ENCODE assay signal across 23 cellular contexts in the genomic region with DNA sequence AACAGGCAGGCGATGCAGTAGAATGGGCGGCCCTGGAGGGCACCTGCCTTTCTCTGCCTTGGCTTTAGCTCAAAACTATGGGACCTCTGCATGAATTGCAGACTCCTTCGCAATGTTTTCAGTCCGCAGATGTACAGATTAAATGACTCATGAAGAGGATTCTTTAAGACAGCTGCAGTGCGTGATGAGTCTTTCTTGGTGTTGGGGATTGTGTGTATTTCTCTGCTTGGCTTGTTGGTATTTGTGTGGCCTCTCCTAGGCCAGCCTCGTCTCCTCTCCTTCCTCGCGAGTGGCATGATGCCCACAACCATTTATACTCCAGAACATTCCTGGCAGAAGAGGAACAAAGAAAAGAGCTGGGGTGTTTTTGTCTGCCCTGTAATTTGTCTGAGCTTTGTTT.
"Had no signal": no experiment of that assay in that cellular context is flagged by ENCODE, and none has a peak within 500 bp of the region (broad histone marks: within the 10 kb centered on the region; RNA-seq: fewer than 3 reads in every experiment).

No MANE protein-coding gene starts in this region.

- H3K79me2 ChIP-seq: hepatocyte had no signal

- H3K36me3 ChIP-seq: colonic mucosa, gastroesophageal sphincter, heart left ventricle, left lung, sigmoid colon, thyroid gland had no signal

- H3K9me3 ChIP-seq: colonic mucosa, gastroesophageal sphincter, heart left ventricle, left lung, mucosa of descending colon, psoas muscle, sigmoid colon, thyroid gland had no signal

- H3K4me3 ChIP-seq: colonic mucosa, gastroesophageal sphincter, heart left ventricle, hepatocyte, left lung, mucosa of descending colon, psoas muscle, sigmoid colon, thyroid gland had no signal

- H3K4me2 ChIP-seq: hepatocyte had no signal

- H3K27me3 ChIP-seq: colonic mucosa, foreskin keratinocyte, heart left ventricle, hepatocyte, thyroid gland had no signal

- H3K27ac ChIP-seq: colonic mucosa, foreskin keratinocyte, gastroesophageal sphincter, heart left ventricle, hepatocyte, left lung, psoas muscle, sigmoid colon, thyroid gland had no signal

- H2AFZ ChIP-seq: hepatocyte had no signal

- H3K4me1 ChIP-seq: colonic mucosa, foreskin keratinocyte, gastroesophageal sphincter, heart left ventricle, left lung, psoas muscle, sigmoid colon, thyroid gland had no signal

- DNase-seq: colonic mucosa; effector CD4-positive, alpha-beta T cell; foreskin keratinocyte; heart left ventricle; left cardiac atrium; left lung; mesenchymal stem cell; mucosa of descending colon; naive thymus-derived CD8-positive, alpha-beta T cell; nephron progenitor cell; nucleus accumbens; posterior cingulate gyrus; psoas muscle; right cardiac atrium; sigmoid colon; small intestine; stimulated activated CD4-positive, alpha-beta T cell treated with anti-CD3 and anti-CD28 coated beads, Interleukin-15, amount 100 ng/mL, for 24 hours; stimulated activated CD4-positive, alpha-beta T cell treated with anti-CD3 and anti-CD28 coated beads, Interleukin-2, amount 100 ng/mL, for 48 hours; stimulated activated naive CD4-positive, alpha-beta T cell; stimulated activated naive CD8-positive, alpha-beta T cell treated with anti-CD3 and anti-CD28 coated beads, Interleukin-15, amount 100 ng/mL, for 72 hours; thyroid gland had no signal
